ENCODE assay signal across 2 cellular contexts in genomic region chr6:147169529-147169928, GRCh38.
TF ChIP-seq lines count a peak whose summit lies in the region.

No MANE protein-coding gene starts in this region.

TF ChIP-seq in A549, 52 proteins besides CTCF, POLR2A, EP300 and RAD21 (continued from another document):
- TF ChIP-seq, protein P1, sequence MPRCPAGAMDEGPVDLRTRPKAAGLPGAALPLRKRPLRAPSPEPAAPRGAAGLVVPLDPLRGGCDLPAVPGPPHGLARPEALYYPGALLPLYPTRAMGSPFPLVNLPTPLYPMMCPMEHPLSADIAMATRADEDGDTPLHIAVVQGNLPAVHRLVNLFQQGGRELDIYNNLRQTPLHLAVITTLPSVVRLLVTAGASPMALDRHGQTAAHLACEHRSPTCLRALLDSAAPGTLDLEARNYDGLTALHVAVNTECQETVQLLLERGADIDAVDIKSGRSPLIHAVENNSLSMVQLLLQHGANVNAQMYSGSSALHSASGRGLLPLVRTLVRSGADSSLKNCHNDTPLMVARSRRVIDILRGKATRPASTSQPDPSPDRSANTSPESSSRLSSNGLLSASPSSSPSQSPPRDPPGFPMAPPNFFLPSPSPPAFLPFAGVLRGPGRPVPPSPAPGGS (IDR thresholded peaks at IDR 0.05) = no peak
- TF ChIP-seq ZC3H11A (IDR thresholded peaks at IDR 0.05) (no peak), MYC (IDR thresholded peaks at IDR 0.05; ENCODE audit: borderline replicate concordance, low read length) (no peak), CHD2 (IDR thresholded peaks at IDR 0.05; ENCODE audit: low read length, partially characterized antibody) (no peak), NPAS2 (CRISPR knock-in tag; IDR thresholded peaks at IDR 0.05; ENCODE audit: borderline replicate concordance) (no peak), TP53 (CRISPR knock-in tag; IDR thresholded peaks at IDR 0.05) (no peak), ESRRA (IDR thresholded peaks at IDR 0.05; ENCODE audit: borderline replicate concordance, low read length) (no peak), KDM5A (IDR thresholded peaks at IDR 0.05) (no peak), HOXB5 (CRISPR knock-in tag; IDR thresholded peaks at IDR 0.05) (no peak), ZNF302 (CRISPR knock-in tag; IDR thresholded peaks at IDR 0.05) (no peak), HES2 (IDR thresholded peaks at IDR 0.05) (no peak), FOSB (CRISPR knock-in tag; IDR thresholded peaks at IDR 0.05) (no peak), JUN (IDR thresholded peaks at IDR 0.05) (no peak)

TF ChIP-seq in IMR-90, 13 proteins besides CTCF, POLR2A, EP300 and RAD21 (continued from another document):
- TF ChIP-seq USF2 (IDR thresholded peaks at IDR 0.05; ENCODE audit: low read depth, low read length) = no peak
- no peak for TF ChIP-seq NFE2L2 (IDR thresholded peaks at IDR 0.05; ENCODE audit: low read depth, low read length)
- no peak for TF ChIP-seq SMC3 (IDR thresholded peaks at IDR 0.05; ENCODE audit: low read depth, low read length)
